8 cellular contexts compared by ENCODE assay signal in the genomic region with DNA sequence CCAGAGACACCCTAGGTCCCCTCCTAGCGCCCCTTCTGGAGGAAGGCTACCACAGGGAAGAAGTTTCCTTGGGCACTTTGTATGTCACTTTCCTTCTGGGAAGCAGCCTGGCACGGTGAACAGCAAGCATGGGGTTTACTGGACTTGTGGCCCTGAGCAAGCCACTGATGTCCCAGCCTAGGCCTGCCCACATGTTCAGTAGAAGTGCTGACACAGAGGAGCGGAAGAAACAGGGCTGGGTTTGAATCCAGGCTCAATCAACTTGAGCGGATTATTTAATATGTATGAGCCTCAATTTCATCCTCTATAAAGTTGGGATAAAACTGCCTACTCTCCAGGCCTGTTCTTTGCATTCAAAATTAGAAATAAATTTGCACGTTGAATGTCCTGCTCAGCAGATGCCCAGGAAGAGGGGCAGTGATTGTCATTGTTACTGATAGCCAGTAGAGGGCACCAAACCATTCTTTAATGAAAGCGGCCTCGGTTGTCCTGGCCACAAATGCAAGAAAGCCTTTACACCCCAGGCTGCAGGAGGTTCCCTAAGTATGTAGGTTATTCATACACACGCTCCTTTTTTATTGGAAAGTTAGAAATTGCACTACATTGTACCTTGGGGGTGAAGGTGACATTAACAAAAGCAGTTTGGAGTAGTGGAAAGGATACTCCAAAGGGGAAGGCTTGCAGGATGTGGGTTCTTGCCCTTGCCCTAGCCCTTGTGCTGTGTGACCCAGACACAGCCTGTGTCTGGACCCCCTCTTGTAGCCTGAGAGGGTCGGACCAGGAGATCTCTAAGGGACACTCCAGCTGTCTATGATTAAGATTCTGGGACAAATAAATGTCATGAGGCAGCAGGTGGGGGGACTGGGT. TPM values are rescaled to one million over a fixed set of nuclear protein-coding genes. Genes with fewer than 3 reads are reported as not detected.
DNase-seq lines count a peak whose midpoint lies in the region; ATAC-seq lines count a peak whose summit lies in the region.

No MANE protein-coding gene starts in this region.

- peak overlapping the region in 1 of 2 donors; percentile 43 for H3K27ac Mint-ChIP-seq in T-cell

- H3K9me3 Mint-ChIP-seq in T-cell: no peaks in the 10 kb centered on the region

- no peaks in the 10 kb centered on the region for H3K36me3 ChIP-seq in H7 (replicated peaks; ENCODE audit: control insufficient read depth, insufficient read depth, low read length)

- ATAC-seq in T-cell (replicated peaks in 1 of 4) (peak; percentile 77 to 87 (median 84)), HG03520 (IDR thresholded peaks at IDR 0.05; ENCODE audit: unreplicated experiment) (no peak)

- DNase-seq in DMS79 (lab: John Stamatoyannopoulos, UW) (peak; percentile 2), H7 (peak; percentile 82), NCI-H146 treated with DMSO at 0.1 percent for 48 hours (lab: John Stamatoyannopoulos, UW; ENCODE audit: unreplicated experiment) (peak; percentile 32), T-cell (peak in 28 of 34 experiments; percentile 6 to 50 (median 26)), brain pericyte (ENCODE audit: low read depth, low spot score) (peak; percentile 22), iPS-NIHi11 (ENCODE audit: low spot score) (peak; percentile 82)
- DNase-seq in stimulated activated CD4-positive, alpha-beta T cell treated with anti-CD3 and anti-CD28 coated beads, Interleukin-12 subunit alpha, Interleukin-12 subunit beta, amount 100 ng/mL, for 4 hours: peak; percentile 12

- no peaks in the 10 kb centered on the region for H3K36me3 Mint-ChIP-seq in T-cell

- peaks cover 10 to 16% of the 10 kb centered on the region in 2 donors for H3K27me3 Mint-ChIP-seq in T-cell

- no peaks in the 10 kb centered on the region for H3K27me3 ChIP-seq in H7 (ENCODE audit: control insufficient read depth, insufficient read depth, low read length)

- peak overlapping the region in 1 of 3 donors; percentile 47 for H3K4me3 Mint-ChIP-seq in T-cell

- CTCF ChIA-PET in T-cell (lab: Charles Lee): interaction anchor here (0.6 to 1.0 kb wide), 6 partner anchors 15 to 1094 kb away, joined by 3 to 10 read pairs (median 4); no protein-coding TSS in a partner anchor

- H3K4me1 Mint-ChIP-seq in T-cell: peaks cover 33 to 40% (median 34%) of the 10 kb centered on the region in 3 donors

- POLR2A ChIA-PET in T-cell (lab: Charles Lee): no interaction called here

- no peak overlapping the region for H3K4me3 ChIP-seq in H7 (ENCODE audit: insufficient read depth, low read depth, low read length)

RNA-seq across cellular contexts. Expression of gene XPA, which starts 13.4 kb away (rescaled TPM):
- total RNA-seq in H7 (2014; rRNA removed; shearing (Covaris generic)): 1.5 and 3.5 TPM in 2 replicates
- 10 to 100 TPM; 21.7 to 24.5 (median 23.3) TPM for total RNA-seq in T-cell

Comparison
In these comparisons a context has a peak if more than half of its experiments do, and no peak if none do; other contexts are left out.
1. DNase-seq: peak in every context shown above with its lines; median percentile 82 in H7; 82 in iPS-NIHi11; 32 in NCI-H146 treated with DMSO at 0.1 percent for 48 hours; 26 in T-cell; 22 in brain pericyte; 12 in stimulated activated CD4-positive, alpha-beta T cell treated with anti-CD3 and anti-CD28 coated beads, Interleukin-12 subunit alpha, Interleukin-12 subunit beta, amount 100 ng/mL, for 4 hours; 2 in DMS79.